ENCODE assay signal across 1 cellular context in genomic region chr6:28217890-28218289, GRCh38.
TF ChIP-seq lines count a peak whose summit lies in the region.

No MANE protein-coding gene starts in this region.

TF ChIP-seq in SK-N-SH treated with all-trans-retinoic acid at 6 μM for 48 hours, 23 proteins besides CTCF, POLR2A, EP300 and RAD21 (continued from another document):
- TF ChIP-seq TOX (CRISPR knock-in tag; IDR thresholded peaks at IDR 0.05; ENCODE audit: borderline replicate concordance) (no peak), POU6F1 (CRISPR knock-in tag; IDR thresholded peaks at IDR 0.05; ENCODE audit: borderline replicate concordance, low read depth) (no peak), ZFP30 (CRISPR knock-in tag; IDR thresholded peaks at IDR 0.05) (no peak), ZNF565 (CRISPR knock-in tag; conservative IDR thresholded peaks at IDR 0.05; ENCODE audit: low read depth) (no peak), RARB (CRISPR knock-in tag; IDR thresholded peaks at IDR 0.05) (no peak), PATZ1 (CRISPR knock-in tag; IDR thresholded peaks at IDR 0.05; ENCODE audit: borderline replicate concordance) (no peak)
